Comparison of ENCODE assay signal across 1 cellular context in the genomic region with DNA sequence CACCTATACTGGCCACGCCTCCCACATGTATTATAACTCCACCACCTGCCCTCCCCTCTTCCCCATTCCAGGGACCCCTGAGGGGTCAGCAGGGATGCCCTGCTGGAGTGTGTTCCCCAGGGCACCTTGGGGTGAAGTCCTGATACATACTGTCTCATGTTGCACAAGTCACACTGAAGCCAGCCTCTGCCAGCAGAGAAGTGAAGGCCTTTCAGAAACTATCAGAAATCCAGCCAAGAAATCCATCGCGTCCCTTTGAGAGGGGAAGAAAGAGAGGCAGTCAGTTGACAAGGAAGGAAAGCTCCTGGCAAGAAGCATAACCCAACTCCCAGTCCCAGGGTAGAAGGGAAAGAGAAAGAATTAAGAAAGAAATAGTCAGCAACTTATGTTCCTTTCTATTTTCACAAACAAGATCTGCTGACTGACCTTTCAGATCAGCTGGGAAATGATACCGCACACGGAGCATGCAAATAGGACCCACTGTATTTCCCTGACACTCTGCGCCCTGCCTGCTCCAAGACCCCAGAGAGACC.
TF ChIP-seq lines count a peak whose summit lies in the region.

No MANE protein-coding gene starts in this region.

TF ChIP-seq in HepG2, 621 proteins besides CTCF, POLR2A, EP300 and RAD21:
- TF ChIP-seq, protein P1, sequence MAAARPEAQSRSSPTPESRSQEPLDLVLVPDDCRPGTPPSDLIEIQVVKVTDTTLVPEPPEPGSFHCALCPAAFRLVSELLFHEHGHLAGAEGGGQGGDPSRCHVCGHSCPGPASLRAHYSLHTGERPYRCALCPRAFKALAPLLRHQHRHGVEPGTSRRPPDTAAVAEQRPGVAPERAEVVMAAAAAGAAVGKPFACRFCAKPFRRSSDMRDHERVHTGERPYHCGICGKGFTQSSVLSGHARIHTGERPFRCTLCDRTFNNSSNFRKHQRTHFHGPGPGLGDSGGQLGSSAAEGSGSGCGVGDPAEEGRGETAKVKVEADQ (CRISPR knock-in tag; IDR thresholded peaks at IDR 0.05; ENCODE audit: borderline replicate concordance), result no peak
- TF ChIP-seq HNRNPLL (IDR thresholded peaks at IDR 0.05; ENCODE audit: low read depth, low read length, poor library complexity, severe bottlenecking) (no peak), REPIN1 (CRISPR knock-in tag; IDR thresholded peaks at IDR 0.05; ENCODE audit: borderline replicate concordance, low read depth) (no peak), JARID2 (CRISPR knock-in tag; IDR thresholded peaks at IDR 0.05; ENCODE audit: insufficient replicate concordance) (no peak), KMT2A (CRISPR knock-in tag; IDR thresholded peaks at IDR 0.05) (no peak), JUNB (CRISPR knock-in tag; IDR thresholded peaks at IDR 0.05; ENCODE audit: borderline replicate concordance) (no peak), ZNF121 (CRISPR knock-in tag; IDR thresholded peaks at IDR 0.05) (no peak), RFX5 (IDR thresholded peaks at IDR 0.05; ENCODE audit: low read depth, low read length) (no peak), SRSF4 (IDR thresholded peaks at IDR 0.05; ENCODE audit: low read depth, low read length, poor library complexity, severe bottlenecking) (no peak), ZNF724P (CRISPR knock-in tag; IDR thresholded peaks at IDR 0.05; ENCODE audit: borderline replicate concordance) (no peak), WIZ (CRISPR knock-in tag; IDR thresholded peaks at IDR 0.05) (no peak), ARID2 (CRISPR knock-in tag; IDR thresholded peaks at IDR 0.05; ENCODE audit: borderline replicate concordance) (no peak), RXRA (CRISPR knock-in tag; IDR thresholded peaks at IDR 0.05) (no peak), NCOR1 (IDR thresholded peaks at IDR 0.05; ENCODE audit: borderline replicate concordance, low read length) (no peak), NAIF1 (CRISPR knock-in tag; IDR thresholded peaks at IDR 0.05; ENCODE audit: borderline replicate concordance) (no peak)
- TF ChIP-seq, protein P2, sequence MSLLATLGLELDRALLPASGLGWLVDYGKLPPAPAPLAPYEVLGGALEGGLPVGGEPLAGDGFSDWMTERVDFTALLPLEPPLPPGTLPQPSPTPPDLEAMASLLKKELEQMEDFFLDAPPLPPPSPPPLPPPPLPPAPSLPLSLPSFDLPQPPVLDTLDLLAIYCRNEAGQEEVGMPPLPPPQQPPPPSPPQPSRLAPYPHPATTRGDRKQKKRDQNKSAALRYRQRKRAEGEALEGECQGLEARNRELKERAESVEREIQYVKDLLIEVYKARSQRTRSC (CRISPR knock-in tag; IDR thresholded peaks at IDR 0.05; ENCODE audit: low read depth), result no peak
- TF ChIP-seq, protein P3, sequence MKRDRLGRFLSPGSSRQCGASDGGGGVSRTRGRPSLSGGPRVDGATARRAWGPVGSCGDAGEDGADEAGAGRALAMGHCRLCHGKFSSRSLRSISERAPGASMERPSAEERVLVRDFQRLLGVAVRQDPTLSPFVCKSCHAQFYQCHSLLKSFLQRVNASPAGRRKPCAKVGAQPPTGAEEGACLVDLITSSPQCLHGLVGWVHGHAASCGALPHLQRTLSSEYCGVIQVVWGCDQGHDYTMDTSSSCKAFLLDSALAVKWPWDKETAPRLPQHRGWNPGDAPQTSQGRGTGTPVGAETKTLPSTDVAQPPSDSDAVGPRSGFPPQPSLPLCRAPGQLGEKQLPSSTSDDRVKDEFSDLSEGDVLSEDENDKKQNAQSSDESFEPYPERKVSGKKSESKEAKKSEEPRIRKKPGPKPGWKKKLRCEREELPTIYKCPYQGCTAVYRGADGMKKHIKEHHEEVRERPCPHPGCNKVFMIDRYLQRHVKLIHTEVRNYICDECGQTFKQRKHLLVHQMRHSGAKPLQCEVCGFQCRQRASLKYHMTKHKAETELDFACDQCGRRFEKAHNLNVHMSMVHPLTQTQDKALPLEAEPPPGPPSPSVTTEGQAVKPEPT (CRISPR knock-in tag; IDR thresholded peaks at IDR 0.05; ENCODE audit: low read depth), result no peak
- TF ChIP-seq, protein P4, sequence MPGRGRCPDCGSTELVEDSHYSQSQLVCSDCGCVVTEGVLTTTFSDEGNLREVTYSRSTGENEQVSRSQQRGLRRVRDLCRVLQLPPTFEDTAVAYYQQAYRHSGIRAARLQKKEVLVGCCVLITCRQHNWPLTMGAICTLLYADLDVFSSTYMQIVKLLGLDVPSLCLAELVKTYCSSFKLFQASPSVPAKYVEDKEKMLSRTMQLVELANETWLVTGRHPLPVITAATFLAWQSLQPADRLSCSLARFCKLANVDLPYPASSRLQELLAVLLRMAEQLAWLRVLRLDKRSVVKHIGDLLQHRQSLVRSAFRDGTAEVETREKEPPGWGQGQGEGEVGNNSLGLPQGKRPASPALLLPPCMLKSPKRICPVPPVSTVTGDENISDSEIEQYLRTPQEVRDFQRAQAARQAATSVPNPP (CRISPR knock-in tag; IDR thresholded peaks at IDR 0.05), result no peak
- TF ChIP-seq, protein P5, sequence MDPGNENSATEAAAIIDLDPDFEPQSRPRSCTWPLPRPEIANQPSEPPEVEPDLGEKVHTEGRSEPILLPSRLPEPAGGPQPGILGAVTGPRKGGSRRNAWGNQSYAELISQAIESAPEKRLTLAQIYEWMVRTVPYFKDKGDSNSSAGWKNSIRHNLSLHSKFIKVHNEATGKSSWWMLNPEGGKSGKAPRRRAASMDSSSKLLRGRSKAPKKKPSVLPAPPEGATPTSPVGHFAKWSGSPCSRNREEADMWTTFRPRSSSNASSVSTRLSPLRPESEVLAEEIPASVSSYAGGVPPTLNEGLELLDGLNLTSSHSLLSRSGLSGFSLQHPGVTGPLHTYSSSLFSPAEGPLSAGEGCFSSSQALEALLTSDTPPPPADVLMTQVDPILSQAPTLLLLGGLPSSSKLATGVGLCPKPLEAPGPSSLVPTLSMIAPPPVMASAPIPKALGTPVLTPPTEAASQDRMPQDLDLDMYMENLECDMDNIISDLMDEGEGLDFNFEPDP (CRISPR knock-in tag; conservative IDR thresholded peaks at IDR 0.05), result no peak
TF ChIP-seq in HepG2: peak in this region for 0.
